ENCODE assay signal across 8 cellular contexts in the genomic region with DNA sequence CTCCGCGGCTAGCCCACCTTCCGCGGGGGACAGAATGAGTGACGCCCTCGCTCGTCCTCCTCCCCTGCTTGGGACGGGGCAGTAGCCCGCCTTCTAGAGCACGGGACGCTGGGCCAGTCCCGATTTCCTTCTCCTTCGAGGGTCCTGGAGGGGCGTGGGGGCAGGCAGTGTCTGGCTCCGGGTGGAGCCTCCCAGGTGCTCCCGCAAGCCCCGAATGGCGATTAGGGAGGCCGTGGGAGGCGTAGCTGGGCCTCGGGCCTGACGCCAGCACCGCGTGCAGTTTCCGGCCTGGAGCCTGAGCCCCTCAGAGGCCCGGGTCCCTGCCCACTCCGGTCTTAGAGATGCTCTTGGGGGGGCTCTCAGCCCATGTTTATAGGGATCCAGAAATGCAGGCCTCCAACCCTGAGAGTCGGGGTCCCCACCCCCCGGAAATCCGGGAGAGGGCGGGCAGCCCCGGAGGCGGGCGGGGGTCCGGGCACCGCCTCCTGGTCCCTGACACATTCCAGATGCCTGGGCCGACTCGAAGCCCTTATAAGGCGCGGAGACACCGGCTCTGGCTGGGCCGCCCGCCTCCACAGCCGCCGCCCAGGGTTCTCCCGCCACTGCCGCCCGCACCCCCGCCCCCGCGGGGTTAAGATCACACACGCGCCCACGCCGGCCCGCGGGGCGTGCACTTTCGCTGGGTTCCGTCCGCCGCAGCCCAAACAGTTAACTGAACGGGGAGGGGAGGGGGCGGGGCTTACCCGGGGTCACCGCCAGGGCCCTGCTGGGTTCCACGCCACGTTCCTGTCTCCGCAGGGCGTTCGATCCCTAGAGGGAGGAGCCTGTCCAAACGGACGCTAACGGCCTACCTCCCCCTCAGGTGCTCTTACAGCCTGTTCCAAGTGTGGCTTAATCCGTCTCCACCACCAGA. TPM values are rescaled to one million over a fixed set of nuclear protein-coding genes. Genes with fewer than 3 reads are reported as not detected.
A peak's percentile ranks its signal among the peaks of the same experiment; 100 is the strongest.
DNase-seq lines count a peak whose midpoint lies in the region; ATAC-seq, FAIRE-seq and TF ChIP-seq lines count a peak whose summit lies in the region.

No MANE protein-coding gene starts in this region.

- TF ChIP-seq POLR2A in GM12891 (IDR thresholded peaks at IDR 0.05; ENCODE audit: low read depth, low read length), result no peak

- TF ChIP-seq CTCF in RWPE2 (IDR thresholded peaks at IDR 0.05; ENCODE audit: poor library complexity, severe bottlenecking), result no peak
- TF ChIP-seq CTCF in nephron (IDR thresholded peaks at IDR 0.05; ENCODE audit: unreplicated experiment in 3 of 3), result peak; percentile 20 to 33 (median 30)

- peak; percentile 40 for ATAC-seq in HG03135 (IDR thresholded peaks at IDR 0.05; ENCODE audit: unreplicated experiment)
- peak; percentile 64 for ATAC-seq in RWPE2 (ENCODE audit: low read depth)
- ATAC-seq in GM19455 (IDR thresholded peaks at IDR 0.05; ENCODE audit: unreplicated experiment), result no peak

- H3K9me3 Mint-ChIP-seq in nephron, result no peaks in the 10 kb centered on the region

- peak; percentile 35 for DNase-seq in GM12891 (ENCODE audit: insufficient read length, low spot score)
- peak; percentile 86 for DNase-seq in RWPE2 (ENCODE audit: low spot score)
- peak; percentile 79 for DNase-seq in activated T-helper 9 cell treated with anti-CD3 and anti-CD28 coated beads, Interleukin-2, amount 50 U/mL, for 16 hours (ENCODE audit: low read depth)
- peak; percentile 81 for DNase-seq in fibroblast of peridontal ligament (ENCODE audit: extremely low read depth)
- peak; percentile 80 for DNase-seq in stimulated activated naive CD4-positive, alpha-beta T cell treated with Interleukin-2 at 50 U/mL for 16 hours (lab: John Stamatoyannopoulos, UW)

- H3K9me3 ChIP-seq in RWPE2 (ENCODE audit: severe bottlenecking), result no peaks in the 10 kb centered on the region

- H3K4me3 Mint-ChIP-seq in nephron, result peak overlapping the region; percentile 99 to 100 (median 100)

- H3K27ac Mint-ChIP-seq in nephron, result peak overlapping the region; percentile 44 to 99 (median 97)

- H3K27ac ChIP-seq in RWPE2 (ENCODE audit: poor library complexity, severe bottlenecking), result peak overlapping the region; percentile 86

- H3K4me1 ChIP-seq in RWPE2 (ENCODE audit: insufficient read depth, poor library complexity, severe bottlenecking), result peaks cover 10% of the 10 kb centered on the region

- H3K4me1 Mint-ChIP-seq in nephron, result peaks cover 35% of the 10 kb centered on the region

- peaks cover 21% of the 10 kb centered on the region for H3K36me3 Mint-ChIP-seq in nephron (ENCODE audit: low read depth)

- no peaks in the 10 kb centered on the region for H3K27me3 ChIP-seq in RWPE2 (ENCODE audit: insufficient read depth, poor library complexity, severe bottlenecking)

- H3K27me3 Mint-ChIP-seq in nephron (ENCODE audit: low read depth), result no peaks in the 10 kb centered on the region

- peaks cover 30% of the 10 kb centered on the region for H3K36me3 ChIP-seq in RWPE2 (ENCODE audit: low read depth)

- no peak for FAIRE-seq in GM12891 (lab: Jason Lieb, UNC)

- peak overlapping the region; percentile 69 for H3K4me3 ChIP-seq in RWPE2 (ENCODE audit: severe bottlenecking)

TF ChIP-seq in GM12891, 5 proteins besides CTCF, POLR2A, EP300 and RAD21:
- TF ChIP-seq TAF1 (IDR thresholded peaks at IDR 0.05; ENCODE audit: low read depth, low read length) (no peak), POLR2AphosphoS5 (IDR thresholded peaks at IDR 0.05; ENCODE audit: low read depth, low read length) (no peak), POU2F2 (IDR thresholded peaks at IDR 0.05; ENCODE audit: low read depth, low read length) (no peak), PAX5 (IDR thresholded peaks at IDR 0.05; ENCODE audit: insufficient read depth, low read length, severe bottlenecking) (no peak), SPI1 (IDR thresholded peaks at IDR 0.05; ENCODE audit: low read depth, low read length) (no peak)

RNA-seq across cellular contexts. Expression of a gene that starts 1.5 kb away (rescaled TPM):
- 0.08 TPM for polyA plus RNA-seq in GM12891 (2012; ENCODE audit: low read depth, missing spikeins)

RNA-seq across cellular contexts. Expression of a gene that starts 12.8 kb away (rescaled TPM):
- polyA plus RNA-seq in GM12891 (2012; ENCODE audit: low read depth, missing spikeins), result not detected

RNA-seq across cellular contexts. Expression of a gene that starts 39.9 kb away (rescaled TPM):
- not detected for polyA plus RNA-seq in GM12891 (2012; ENCODE audit: low read depth, missing spikeins)

RNA-seq across cellular contexts. Expression of a gene that starts 45.0 kb away (rescaled TPM):
- polyA plus RNA-seq in GM12891 (2012; ENCODE audit: low read depth, missing spikeins), result not detected

Comparison
In these comparisons a context has a peak if more than half of its experiments do, and no peak if none do; other contexts are left out.
1. DNase-seq: peak in every context shown above with its lines; median percentile 86 in RWPE2; 81 in fibroblast of peridontal ligament; 80 in stimulated activated naive CD4-positive, alpha-beta T cell treated with Interleukin-2 at 50 U/mL for 16 hours; 79 in activated T-helper 9 cell treated with anti-CD3 and anti-CD28 coated beads, Interleukin-2, amount 50 U/mL, for 16 hours; 35 in GM12891.